24 cellular contexts compared by ENCODE assay signal in the genomic region with DNA sequence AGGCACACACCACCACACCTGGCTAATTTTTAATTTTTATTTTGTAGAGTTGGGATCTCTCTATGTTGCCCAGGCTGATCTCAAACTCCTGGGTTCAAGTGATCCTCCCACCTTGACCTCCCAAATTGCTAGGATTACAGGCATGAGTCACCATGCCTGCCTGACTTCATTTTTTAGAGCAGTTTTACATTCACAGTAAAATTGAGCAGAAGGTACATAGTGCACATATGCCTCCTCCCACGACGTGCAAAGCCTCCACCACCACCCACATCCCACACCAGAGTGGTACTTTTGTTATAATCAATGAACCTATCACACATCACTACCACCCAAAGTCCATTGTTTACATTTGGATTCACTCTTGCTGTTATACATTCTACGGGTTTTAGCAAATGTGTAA.
"Had no signal": no experiment of that assay in that cellular context is flagged by ENCODE, and none has a peak within 500 bp of the region (broad histone marks: within the 10 kb centered on the region; RNA-seq: fewer than 3 reads in every experiment).

No MANE protein-coding gene starts in this region.

- H3K9me2 ChIP-seq: SK-N-SH had no signal

- H3K27ac ChIP-seq: KMS-11, SJCRH30, WERI-Rb-1 had no signal

- H3K4me3 ChIP-seq: SJCRH30 had no signal

- DNase-seq: activated CD4-positive, alpha-beta T cell treated with anti-CD3 and anti-CD28 coated beads for 36 hours; activated CD8-positive, alpha-beta memory T cell treated with anti-CD3 and anti-CD28 coated beads, Interleukin-2, amount 50 U/mL, for 4 hours; activated CD8-positive, alpha-beta T cell treated with anti-CD3 and anti-CD28 coated beads for 36 hours; activated gamma-delta T cell treated with Interleukin-2 at 50 U/mL for 16 hours; activated naive CD4-positive, alpha-beta T cell treated with anti-CD3 and anti-CD28 coated beads, Interleukin-2, amount 10 ng/mL, durations not matched to agents 7 days and 5 days; activated naive CD8-positive, alpha-beta T cell treated with anti-CD3 and anti-CD28 coated beads for 36 hours; activated T-cell treated with anti-CD3 and anti-CD28 coated beads, Interleukin-2, amount 50 U/mL, for 72 hours; NCI-H1092; NCI-H1417; NCI-H2029; NCI-H2107; NCI-H2171 treated with DMSO at 0.1 percent for 48 hours; NCI-H226; NCI-H526; NCI-H82; OCI-M1; RPMI8226; SJCRH30; SK-N-SH; T-helper 1 cell; WERI-Rb-1 had no signal

- ATAC-seq: activated CD4-positive, alpha-beta T cell treated with anti-CD3 and anti-CD28 coated beads for 36 hours; activated CD8-positive, alpha-beta T cell treated with anti-CD3 and anti-CD28 coated beads for 36 hours; activated T-cell treated with anti-CD3 and anti-CD28 coated beads, Interleukin-2, amount 50 U/mL, for 72 hours; Panc1; Right ventricle myocardium inferior had no signal

- H3K9ac ChIP-seq: KMS-11, SK-N-SH had no signal

- H3K36me3 ChIP-seq: SJCRH30, WERI-Rb-1 had no signal

- H3K9me3 ChIP-seq: SJCRH30, SK-N-SH had no signal

- H3K27me3 ChIP-seq: SJCRH30 had no signal

- H3K4me2 ChIP-seq: KMS-11, SK-N-SH had no signal
